ENCODE assay signal across 19 cellular contexts in genomic region chr16:72922714-72923113, GRCh38.
DNase-seq lines count a peak whose midpoint lies in the region; TF ChIP-seq lines count a peak whose summit lies in the region.
"Had no signal": no experiment of that assay in that cellular context is flagged by ENCODE, and none has a peak within 500 bp of the region (broad histone marks: within the 10 kb centered on the region; RNA-seq: fewer than 3 reads in every experiment).

No MANE protein-coding gene starts in this region.

- DNase-seq in NCI-H510A treated with DMSO at 0.1 percent for 48 hours (lab: John Stamatoyannopoulos, UW) (peak; percentile 31), NCI-H510A (lab: John Stamatoyannopoulos, UW) (no peak), BE2C (peak; percentile 34), osteocyte (ENCODE audit: extremely low spot score, unreplicated experiment) (no peak), activated T-cell treated with anti-CD3 and anti-CD28 coated beads for 4 hours (no peak), SHP77 (lab: John Stamatoyannopoulos, UW) (no peak)
- no peak for DNase-seq in stimulated activated CD4-positive, alpha-beta T cell treated with anti-CD3 and anti-CD28 coated beads, Interleukin-4, amount 100 ng/mL, for 4 hours
- DNase-seq: 8988T; Calu3; CD4-positive, alpha-beta memory T cell; DMS79 treated with DMSO at 0.1 percent for 48 hours; H7; IMR-90; Kasumi-1; MM.1S; NCI-H1105; NCI-H187 treated with DMSO at 0.1 percent for 48 hours; NCI-H69 had no signal

- H3K4me3 ChIP-seq in BE2C (ENCODE audit: low read depth, low read length) = peak overlapping the region; percentile 63

- H3K27me3 Mint-ChIP-seq in brain = no peaks in the 10 kb centered on the region
- H3K27me3 Mint-ChIP-seq in osteocyte (ENCODE audit: unreplicated experiment) = no peaks in the 10 kb centered on the region
- H3K27me3 Mint-ChIP-seq: CD4-positive, alpha-beta memory T cell had no signal

- H3K4me1 Mint-ChIP-seq in brain (peaks cover 77% of the 10 kb centered on the region), osteocyte (ENCODE audit: unreplicated experiment) (peaks cover 47% of the 10 kb centered on the region)

- H3K27ac Mint-ChIP-seq in brain (peak overlapping the region in 4 of 5 experiments; percentile 70 to 93 (median 78)), osteocyte (ENCODE audit: unreplicated experiment) (peak overlapping the region; percentile 87)
- H3K27ac Mint-ChIP-seq: CD4-positive, alpha-beta memory T cell had no signal

- peaks cover 33% of the 10 kb centered on the region for H3K4me1 ChIP-seq in BE2C

- no peaks in the 10 kb centered on the region for H3K36me3 ChIP-seq in BE2C

- no peak for TF ChIP-seq CTCF in BE2C (IDR thresholded peaks at IDR 0.05; ENCODE audit: low read depth, low read length)
- TF ChIP-seq CTCF in brain (conservative IDR thresholded peaks at IDR 0.05) = no peak
- TF ChIP-seq CTCF in osteocyte (IDR thresholded peaks at IDR 0.05) = no peak

- peaks cover 12% of the 10 kb centered on the region for H3K36me3 Mint-ChIP-seq in brain
- peaks cover 6% of the 10 kb centered on the region for H3K36me3 Mint-ChIP-seq in osteocyte (ENCODE audit: unreplicated experiment)
- H3K36me3 Mint-ChIP-seq: CD4-positive, alpha-beta memory T cell had no signal

- H3K27me3 ChIP-seq in BE2C = no peaks in the 10 kb centered on the region

- H3K9me3 Mint-ChIP-seq in brain (peaks cover 0 to 6% (median 6%) of the 10 kb centered on the region in 5 experiments), osteocyte (ENCODE audit: unreplicated experiment) (no peaks in the 10 kb centered on the region)
- H3K9me3 Mint-ChIP-seq: CD4-positive, alpha-beta memory T cell had no signal

- H3K4me3 Mint-ChIP-seq in brain = peak overlapping the region in 4 of 5 experiments; percentile 11 to 79 (median 52)
- no peak overlapping the region for H3K4me3 Mint-ChIP-seq in osteocyte (ENCODE audit: unreplicated experiment)

- H3K9me3 ChIP-seq in BE2C = no peaks in the 10 kb centered on the region

Comparison
In these comparisons a context has a peak if more than half of its experiments do, and no peak if none do; other contexts are left out.
1. DNase-seq: peak in NCI-H510A treated with DMSO at 0.1 percent for 48 hours (single experiment) and BE2C (single experiment); none in NCI-H510A (single experiment), osteocyte (single experiment), activated T-cell treated with anti-CD3 and anti-CD28 coated beads for 4 hours (single experiment), SHP77 (0 of 2) and stimulated activated CD4-positive, alpha-beta T cell treated with anti-CD3 and anti-CD28 coated beads, Interleukin-4, amount 100 ng/mL, for 4 hours (0 of 2).